Comparison of ENCODE assay signal across 21 cellular contexts in the genomic region with DNA sequence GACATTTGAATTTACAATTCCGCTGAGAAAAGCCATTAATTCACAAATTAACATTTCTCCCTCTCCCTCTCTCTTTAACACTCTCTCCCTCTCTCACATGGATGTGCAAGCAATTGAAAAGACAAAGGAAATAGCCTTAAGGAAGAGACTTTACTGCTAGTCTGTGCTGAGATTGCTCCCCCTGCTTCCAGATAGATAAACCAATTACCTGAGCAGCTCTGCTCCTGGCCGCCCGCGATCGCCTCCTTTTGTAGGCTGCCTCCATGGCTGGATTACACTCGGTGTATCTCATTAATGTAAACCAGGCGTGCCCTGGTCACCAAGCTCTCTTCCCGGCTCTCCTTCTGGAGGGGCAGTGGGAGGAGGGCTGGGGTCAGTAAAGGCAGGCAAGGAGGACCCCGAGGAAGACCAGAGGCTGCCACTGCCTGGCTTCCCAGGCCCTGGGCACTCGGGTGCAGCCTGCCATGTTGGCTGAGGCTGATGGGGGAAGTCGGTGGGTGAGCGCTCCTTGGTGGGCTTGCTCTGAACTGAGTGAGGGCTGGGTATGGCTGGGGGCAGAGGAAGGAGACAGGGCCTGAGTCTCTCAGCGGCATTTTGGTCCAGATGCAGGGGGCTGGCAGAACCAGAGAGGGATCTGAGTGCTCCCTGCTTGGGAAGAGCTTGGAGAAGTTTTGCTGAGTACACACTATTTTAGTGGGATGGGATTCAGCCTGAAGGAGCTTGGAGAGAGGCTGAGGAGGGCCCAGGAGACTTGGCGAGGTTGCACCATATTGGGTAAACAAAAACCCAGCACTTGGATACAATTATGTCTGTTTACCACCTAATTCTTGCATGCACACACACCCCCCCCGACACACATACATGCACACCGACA. TPM values are rescaled to one million over a fixed set of nuclear protein-coding genes. Genes with fewer than 3 reads are reported as not detected.
"Had no signal": no experiment of that assay in that cellular context is flagged by ENCODE, and none has a peak within 500 bp of the region (broad histone marks: within the 10 kb centered on the region; RNA-seq: fewer than 3 reads in every experiment).

No MANE protein-coding gene starts in this region.

- H3K36me3 ChIP-seq: esophagus squamous epithelium, left lung, stomach, thoracic aorta, uterus had no signal

- H3K9me3 Mint-ChIP-seq: activated CD4-positive, alpha-beta T cell treated with anti-CD3 and anti-CD28 coated beads, Interleukin-2, amount 10 ng/mL, durations not matched to agents 7 days and 5 days; activated naive CD8-positive, alpha-beta T cell treated with anti-CD3 and anti-CD28 coated beads for 36 hours; activated T-helper 2 cell treated with anti-CD3 and anti-CD28 coated beads, Interferon-gamma antibody, Interleukin-2, Interleukin-4, amounts not matched to agents 10 μg/mL and 5 μg/mL and 100 μg/mL, durations not matched to agents 14 hours and 24 hours and 36 hours; memory B cell had no signal

- H3K27ac ChIP-seq: dorsolateral prefrontal cortex, esophagus squamous epithelium, left lung, stomach, thoracic aorta, uterus had no signal

- ATAC-seq: left lung, T-helper 17 cell had no signal

- H3K4me1 ChIP-seq: esophagus squamous epithelium, left lung, stomach, uterus had no signal

- H3K4me3 ChIP-seq: dorsolateral prefrontal cortex, esophagus squamous epithelium, left lung, stomach, thoracic aorta, uterus had no signal

- H3K4me1 Mint-ChIP-seq: activated CD4-positive, alpha-beta T cell treated with anti-CD3 and anti-CD28 coated beads, Interleukin-2, amount 10 ng/mL, durations not matched to agents 7 days and 5 days; activated naive CD8-positive, alpha-beta T cell treated with anti-CD3 and anti-CD28 coated beads for 36 hours; memory B cell had no signal

- H3K27me3 ChIP-seq: uterus had no signal

- H3K9me3 ChIP-seq: esophagus squamous epithelium, left lung, stomach, thoracic aorta, uterus had no signal

- H3K4me3 Mint-ChIP-seq: activated CD4-positive, alpha-beta T cell treated with anti-CD3 and anti-CD28 coated beads, Interleukin-2, amount 10 ng/mL, durations not matched to agents 7 days and 5 days; activated naive CD8-positive, alpha-beta T cell treated with anti-CD3 and anti-CD28 coated beads for 36 hours; memory B cell; T-helper 17 cell had no signal

- H3K27ac Mint-ChIP-seq: activated CD4-positive, alpha-beta T cell treated with anti-CD3 and anti-CD28 coated beads, Interleukin-2, amount 10 ng/mL, durations not matched to agents 7 days and 5 days; activated naive CD8-positive, alpha-beta T cell treated with anti-CD3 and anti-CD28 coated beads for 36 hours; activated T-helper 2 cell treated with anti-CD3 and anti-CD28 coated beads, Interferon-gamma antibody, Interleukin-2, Interleukin-4, amounts not matched to agents 10 μg/mL and 5 μg/mL and 100 μg/mL, durations not matched to agents 14 hours and 24 hours and 36 hours; memory B cell; T-helper 17 cell had no signal

- H3K36me3 Mint-ChIP-seq: activated naive CD8-positive, alpha-beta T cell treated with anti-CD3 and anti-CD28 coated beads for 36 hours; memory B cell had no signal

- DNase-seq: activated CD4-positive, alpha-beta T cell treated with anti-CD3 and anti-CD28 coated beads, Interleukin-2, amount 10 ng/mL, durations not matched to agents 7 days and 5 days; activated CD4-positive, CD25-positive, alpha-beta regulatory T cell; activated naive CD8-positive, alpha-beta T cell treated with anti-CD3 and anti-CD28 coated beads for 36 hours; activated T-cell treated with anti-CD3 and anti-CD28 coated beads for 4 hours; aorta; dorsolateral prefrontal cortex; esophagus squamous epithelium; foreskin fibroblast; glutamatergic neuron; left lung; stimulated activated CD4-positive, alpha-beta T cell treated with anti-CD3 and anti-CD28 coated beads, Interleukin-4, amount 100 ng/mL, for 4 hours; stomach; T-helper 17 cell; uterus had no signal

RNA-seq across cellular contexts. Expression of a gene that starts 42.9 kb away (rescaled TPM):
- total RNA-seq: activated CD4-positive, alpha-beta T cell treated with anti-CD3 and anti-CD28 coated beads, Interleukin-2, amount 10 ng/mL, durations not matched to agents 7 days and 5 days; activated CD8-positive, alpha-beta memory T cell treated with anti-CD3 and anti-CD28 coated beads for 36 hours; activated naive CD8-positive, alpha-beta T cell treated with anti-CD3 and anti-CD28 coated beads for 36 hours; aorta; bronchial epithelial cell; esophagus squamous epithelium; left lung; skeletal muscle tissue; stomach; T-helper 17 cell; thoracic aorta had no signal
- polyA plus RNA-seq: aorta, neural cell, stomach had no signal
